ENCODE assay signal across 10 cellular contexts in the genomic region with DNA sequence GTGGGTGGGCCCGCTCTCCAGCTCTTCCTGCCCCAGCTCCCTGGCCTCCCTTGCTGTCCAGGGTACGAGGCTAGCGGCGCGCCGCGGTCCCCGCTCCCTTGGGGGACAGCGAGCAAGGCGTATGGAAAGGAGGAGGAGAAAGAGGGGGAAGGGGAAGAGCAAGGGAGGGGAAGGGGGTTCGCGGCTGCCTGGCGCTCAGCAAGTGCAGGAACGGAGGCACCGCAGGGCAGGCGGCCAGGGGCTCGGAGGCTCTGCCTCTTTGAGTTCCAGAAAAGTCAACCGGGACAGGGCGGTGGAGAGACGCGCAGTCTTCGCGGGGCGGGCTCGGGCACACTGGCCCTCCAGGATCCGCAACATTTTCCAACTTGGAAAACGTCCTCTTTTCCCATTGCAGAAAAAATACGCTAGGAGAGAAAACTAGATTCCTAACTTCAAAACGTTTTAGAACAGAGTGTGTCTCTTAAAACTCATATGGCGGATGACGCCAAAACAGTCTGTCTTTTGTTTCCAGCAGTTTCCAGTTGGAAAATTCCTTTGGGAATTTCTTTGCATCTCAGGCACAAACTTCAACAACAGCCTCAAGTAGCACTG. TPM values are rescaled to one million over a fixed set of nuclear protein-coding genes. Genes with fewer than 3 reads are reported as not detected.
DNase-seq lines count a peak whose midpoint lies in the region; ATAC-seq and TF ChIP-seq lines count a peak whose summit lies in the region.
"Had no signal": no experiment of that assay in that cellular context is flagged by ENCODE, and none has a peak within 500 bp of the region (broad histone marks: within the 10 kb centered on the region; RNA-seq: fewer than 3 reads in every experiment).

No MANE protein-coding gene starts in this region.

- H3K4me3 ChIP-seq in ACC112 (ENCODE audit: low read depth, low read length): peak overlapping the region; percentile 78
- H3K4me3 ChIP-seq in WI38 (ENCODE audit: low read depth, low read length): peak overlapping the region; percentile 56
- H3K4me3 ChIP-seq in parathyroid adenoma (ENCODE audit: low read depth, low read length): peak overlapping the region; percentile 30
- no peak overlapping the region for H3K4me3 ChIP-seq in effector memory CD4-positive, alpha-beta T cell (ENCODE audit: insufficient read depth, low read depth, low read length, poor library complexity, severe bottlenecking)
- no peak overlapping the region for H3K4me3 ChIP-seq in Karpas-422 (ENCODE audit: low read length)

- H3K9me3 ChIP-seq in parathyroid adenoma (ENCODE audit: control insufficient read depth, low read length) (no peaks in the 10 kb centered on the region), Karpas-422 (ENCODE audit: low read length) (no peaks in the 10 kb centered on the region)
- no peaks in the 10 kb centered on the region for H3K9me3 ChIP-seq in effector memory CD4-positive, alpha-beta T cell (ENCODE audit: control insufficient read depth, low read length)

- peaks cover 22% of the 10 kb centered on the region for H3K27me3 Mint-ChIP-seq in activated naive CD4-positive, alpha-beta T cell treated with anti-CD3 and anti-CD28 coated beads for 36 hours (ENCODE audit: low read depth)

- no peaks in the 10 kb centered on the region for H3K9me2 ChIP-seq in Karpas-422 (replicated peaks; ENCODE audit: insufficient read depth, low read length)

- H3K27ac Mint-ChIP-seq in activated naive CD4-positive, alpha-beta T cell treated with anti-CD3 and anti-CD28 coated beads for 36 hours: no peak overlapping the region

- H3K9me3 Mint-ChIP-seq in activated naive CD4-positive, alpha-beta T cell treated with anti-CD3 and anti-CD28 coated beads for 36 hours: no peaks in the 10 kb centered on the region

- H3K27ac ChIP-seq in ACC112 (ENCODE audit: low read depth, low read length): no peak overlapping the region
- H3K27ac ChIP-seq in parathyroid adenoma: no peak overlapping the region
- H3K27ac ChIP-seq in effector memory CD4-positive, alpha-beta T cell (ENCODE audit: insufficient read depth, low read length, poor library complexity, severe bottlenecking): no peak overlapping the region
- no peak overlapping the region for H3K27ac ChIP-seq in Karpas-422 (ENCODE audit: low read length)
- H3K27ac ChIP-seq: C4-2B had no signal

- intact Hi-C loops in Right ventricle myocardium superior (cut with DNase I): no loop called here
- intact Hi-C loops in activated naive CD4-positive, alpha-beta T cell treated with anti-CD3 and anti-CD28 coated beads for 36 hours (cut with micrococcal nuclease): no loop called here

- no peak overlapping the region for H3K9ac ChIP-seq in parathyroid adenoma
- H3K9ac ChIP-seq in Karpas-422 (ENCODE audit: low read length): no peak overlapping the region

- no peaks in the 10 kb centered on the region for H3K4me1 Mint-ChIP-seq in activated naive CD4-positive, alpha-beta T cell treated with anti-CD3 and anti-CD28 coated beads for 36 hours (ENCODE audit: low read depth)

- CTCF ChIA-PET in activated naive CD4-positive, alpha-beta T cell treated with anti-CD3 and anti-CD28 coated beads for 36 hours (lab: Charles Lee): interaction anchor here (0.6 kb wide), 1 partner anchor 8 kb away, joined by 4 read pairs; no protein-coding TSS in a partner anchor

- no peak for TF ChIP-seq CTCF in WI38 (IDR thresholded peaks at IDR 0.05; ENCODE audit: low read depth, low read length)
- no peak for TF ChIP-seq CTCF in parathyroid adenoma (IDR thresholded peaks at IDR 0.05)

- H3K79me2 ChIP-seq in ACC112 (ENCODE audit: control insufficient read depth, insufficient read depth, low read length, unreplicated experiment): no peaks in the 10 kb centered on the region
- no peaks in the 10 kb centered on the region for H3K79me2 ChIP-seq in parathyroid adenoma
- no peaks in the 10 kb centered on the region for H3K79me2 ChIP-seq in Karpas-422 (ENCODE audit: low read length)

- H3K27me3 ChIP-seq in ACC112 (ENCODE audit: insufficient read depth, low read length): no peaks in the 10 kb centered on the region
- H3K27me3 ChIP-seq in parathyroid adenoma (ENCODE audit: control insufficient read depth, insufficient read depth, low read length): no peaks in the 10 kb centered on the region
- peaks cover 9% of the 10 kb centered on the region for H3K27me3 ChIP-seq in effector memory CD4-positive, alpha-beta T cell (replicated peaks; ENCODE audit: control insufficient read depth, insufficient read depth, low read length, poor library complexity, severe bottlenecking)
- H3K27me3 ChIP-seq in Karpas-422 (ENCODE audit: low read length): no peaks in the 10 kb centered on the region

- peak; percentile 72 for ATAC-seq in Right ventricle myocardium superior (ENCODE audit: poor library complexity)
- no peak for ATAC-seq in GM21786 (IDR thresholded peaks at IDR 0.05; ENCODE audit: unreplicated experiment)
- ATAC-seq: PC-3 had no signal

- peak overlapping the region; percentile 68 for H3K4me2 ChIP-seq in parathyroid adenoma (ENCODE audit: low read length)
- H3K4me2 ChIP-seq in Karpas-422 (ENCODE audit: low read depth, low read length, poor library complexity, severe bottlenecking): no peak overlapping the region

- H3K36me3 ChIP-seq in ACC112 (ENCODE audit: insufficient read depth, low read length) (no peaks in the 10 kb centered on the region), parathyroid adenoma (ENCODE audit: control insufficient read depth, insufficient read depth, low read length) (no peaks in the 10 kb centered on the region), Karpas-422 (ENCODE audit: insufficient read depth, low read length) (no peaks in the 10 kb centered on the region)
- H3K36me3 ChIP-seq in effector memory CD4-positive, alpha-beta T cell (ENCODE audit: control insufficient read depth, insufficient read depth, low read length): no peaks in the 10 kb centered on the region

- H3K36me3 Mint-ChIP-seq in activated naive CD4-positive, alpha-beta T cell treated with anti-CD3 and anti-CD28 coated beads for 36 hours (ENCODE audit: low read depth): no peaks in the 10 kb centered on the region

- H2AFZ ChIP-seq in ACC112 (ENCODE audit: low read length, unreplicated experiment) (peak overlapping the region; percentile 90), parathyroid adenoma (peak overlapping the region; percentile 17), Karpas-422 (ENCODE audit: low read length) (no peak overlapping the region)

- no peaks in the 10 kb centered on the region for H4K20me1 ChIP-seq in Karpas-422 (ENCODE audit: insufficient read depth, low read depth, low read length)

- DNase-seq in Right ventricle myocardium superior (peak; percentile 79), Karpas-422 (no peak)
- DNase-seq in effector memory CD4-positive, alpha-beta T cell: no peak
- no peak for DNase-seq in activated naive CD4-positive, alpha-beta T cell treated with anti-CD3 and anti-CD28 coated beads for 36 hours
- DNase-seq: PC-3 had no signal

- H3K4me1 ChIP-seq in ACC112 (ENCODE audit: control insufficient read depth, insufficient read depth, low read length, unreplicated experiment) (no peaks in the 10 kb centered on the region), parathyroid adenoma (no peaks in the 10 kb centered on the region), Karpas-422 (ENCODE audit: low read length) (no peaks in the 10 kb centered on the region)
- H3K4me1 ChIP-seq in effector memory CD4-positive, alpha-beta T cell (ENCODE audit: control insufficient read depth, insufficient read depth, low read length, poor library complexity, severe bottlenecking): no peaks in the 10 kb centered on the region

- H3K4me3 Mint-ChIP-seq in activated naive CD4-positive, alpha-beta T cell treated with anti-CD3 and anti-CD28 coated beads for 36 hours: no peak overlapping the region

RNA-seq across cellular contexts. Expression of a gene that starts 23.1 kb away (rescaled TPM):
- total RNA-seq in Right ventricle myocardium superior: 30.2 TPM
- total RNA-seq in activated naive CD4-positive, alpha-beta T cell treated with anti-CD3 and anti-CD28 coated beads for 36 hours: not detected
- total RNA-seq in Karpas-422 (2014; rRNA removed; shearing (Covaris generic); ENCODE audit: low replicate concordance): not detected in 2 replicates

Comparison
In these comparisons a context has a peak if more than half of its experiments do, and no peak if none do; other contexts are left out.
1. H3K4me3 ChIP-seq: peak in ACC112 (single experiment), WI38 (single experiment) and parathyroid adenoma (single experiment); none in effector memory CD4-positive, alpha-beta T cell (single experiment) and Karpas-422 (single experiment).
2. RNA of a gene that starts 23.1 kb away (total RNA-seq): 30.2 TPM in Right ventricle myocardium superior (single experiment); not detected in activated naive CD4-positive, alpha-beta T cell treated with anti-CD3 and anti-CD28 coated beads for 36 hours and not detected in Karpas-422; every median in the first group is over 10 times any median in the second.